In genomic region chr3:138686771-138687221, GRCh38 we compare ENCODE assay signal across 1 cellular context.
TF ChIP-seq lines count a peak whose summit lies in the region.

No MANE protein-coding gene starts in this region.

TF ChIP-seq in GM12878, 131 proteins besides CTCF, POLR2A, EP300 and RAD21 (continued from another document):
- TF ChIP-seq, protein P1, sequence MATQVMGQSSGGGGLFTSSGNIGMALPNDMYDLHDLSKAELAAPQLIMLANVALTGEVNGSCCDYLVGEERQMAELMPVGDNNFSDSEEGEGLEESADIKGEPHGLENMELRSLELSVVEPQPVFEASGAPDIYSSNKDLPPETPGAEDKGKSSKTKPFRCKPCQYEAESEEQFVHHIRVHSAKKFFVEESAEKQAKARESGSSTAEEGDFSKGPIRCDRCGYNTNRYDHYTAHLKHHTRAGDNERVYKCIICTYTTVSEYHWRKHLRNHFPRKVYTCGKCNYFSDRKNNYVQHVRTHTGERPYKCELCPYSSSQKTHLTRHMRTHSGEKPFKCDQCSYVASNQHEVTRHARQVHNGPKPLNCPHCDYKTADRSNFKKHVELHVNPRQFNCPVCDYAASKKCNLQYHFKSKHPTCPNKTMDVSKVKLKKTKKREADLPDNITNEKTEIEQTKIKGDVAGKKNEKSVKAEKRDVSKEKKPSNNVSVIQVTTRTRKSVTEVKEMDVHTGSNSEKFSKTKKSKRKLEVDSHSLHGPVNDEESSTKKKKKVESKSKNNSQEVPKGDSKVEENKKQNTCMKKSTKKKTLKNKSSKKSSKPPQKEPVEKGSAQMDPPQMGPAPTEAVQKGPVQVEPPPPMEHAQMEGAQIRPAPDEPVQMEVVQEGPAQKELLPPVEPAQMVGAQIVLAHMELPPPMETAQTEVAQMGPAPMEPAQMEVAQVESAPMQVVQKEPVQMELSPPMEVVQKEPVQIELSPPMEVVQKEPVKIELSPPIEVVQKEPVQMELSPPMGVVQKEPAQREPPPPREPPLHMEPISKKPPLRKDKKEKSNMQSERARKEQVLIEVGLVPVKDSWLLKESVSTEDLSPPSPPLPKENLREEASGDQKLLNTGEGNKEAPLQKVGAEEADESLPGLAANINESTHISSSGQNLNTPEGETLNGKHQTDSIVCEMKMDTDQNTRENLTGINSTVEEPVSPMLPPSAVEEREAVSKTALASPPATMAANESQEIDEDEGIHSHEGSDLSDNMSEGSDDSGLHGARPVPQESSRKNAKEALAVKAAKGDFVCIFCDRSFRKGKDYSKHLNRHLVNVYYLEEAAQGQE (IDR thresholded peaks at IDR 0.05; ENCODE audit: low read depth, low read length), result no peak
- no peak for TF ChIP-seq WRNIP1 (IDR thresholded peaks at IDR 0.05; ENCODE audit: borderline replicate concordance, low read depth, low read length)
- TF ChIP-seq PRDM15 (CRISPR knock-in tag; IDR thresholded peaks at IDR 0.05), result no peak
- no peak for TF ChIP-seq STAT1 (conservative IDR thresholded peaks at IDR 0.05)
- TF ChIP-seq KAT2A (conservative IDR thresholded peaks at IDR 0.05; ENCODE audit: control insufficient read depth, low read depth, low read length), result no peak
- peak; percentile 51 for TF ChIP-seq MTA2 (IDR thresholded peaks at IDR 0.05; ENCODE audit: low read depth)
- no peak for TF ChIP-seq CEBPZ (IDR thresholded peaks at IDR 0.05; ENCODE audit: low read depth, low read length)
- no peak for TF ChIP-seq STAT3 (IDR thresholded peaks at IDR 0.05; ENCODE audit: low read depth, low read length)
- TF ChIP-seq, protein P2, sequence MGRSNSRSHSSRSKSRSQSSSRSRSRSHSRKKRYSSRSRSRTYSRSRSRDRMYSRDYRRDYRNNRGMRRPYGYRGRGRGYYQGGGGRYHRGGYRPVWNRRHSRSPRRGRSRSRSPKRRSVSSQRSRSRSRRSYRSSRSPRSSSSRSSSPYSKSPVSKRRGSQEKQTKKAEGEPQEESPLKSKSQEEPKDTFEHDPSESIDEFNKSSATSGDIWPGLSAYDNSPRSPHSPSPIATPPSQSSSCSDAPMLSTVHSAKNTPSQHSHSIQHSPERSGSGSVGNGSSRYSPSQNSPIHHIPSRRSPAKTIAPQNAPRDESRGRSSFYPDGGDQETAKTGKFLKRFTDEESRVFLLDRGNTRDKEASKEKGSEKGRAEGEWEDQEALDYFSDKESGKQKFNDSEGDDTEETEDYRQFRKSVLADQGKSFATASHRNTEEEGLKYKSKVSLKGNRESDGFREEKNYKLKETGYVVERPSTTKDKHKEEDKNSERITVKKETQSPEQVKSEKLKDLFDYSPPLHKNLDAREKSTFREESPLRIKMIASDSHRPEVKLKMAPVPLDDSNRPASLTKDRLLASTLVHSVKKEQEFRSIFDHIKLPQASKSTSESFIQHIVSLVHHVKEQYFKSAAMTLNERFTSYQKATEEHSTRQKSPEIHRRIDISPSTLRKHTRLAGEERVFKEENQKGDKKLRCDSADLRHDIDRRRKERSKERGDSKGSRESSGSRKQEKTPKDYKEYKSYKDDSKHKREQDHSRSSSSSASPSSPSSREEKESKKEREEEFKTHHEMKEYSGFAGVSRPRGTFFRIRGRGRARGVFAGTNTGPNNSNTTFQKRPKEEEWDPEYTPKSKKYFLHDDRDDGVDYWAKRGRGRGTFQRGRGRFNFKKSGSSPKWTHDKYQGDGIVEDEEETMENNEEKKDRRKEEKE (IDR thresholded peaks at IDR 0.05), result no peak
- no peak for TF ChIP-seq RAD51 (IDR thresholded peaks at IDR 0.05)
- no peak for TF ChIP-seq ZSCAN29 (IDR thresholded peaks at IDR 0.05)
- TF ChIP-seq ESRRA (IDR thresholded peaks at IDR 0.05; ENCODE audit: low read length), result no peak
- TF ChIP-seq ATF2 (IDR thresholded peaks at IDR 0.05; ENCODE audit: low read length), result peak; percentile 33; the same call in 1 of the 2 replicates
- no peak for TF ChIP-seq ZNF384 (IDR thresholded peaks at IDR 0.05; ENCODE audit: borderline replicate concordance, low read depth, low read length)
- no peak for TF ChIP-seq NRF1 (conservative IDR thresholded peaks at IDR 0.05; ENCODE audit: low read depth, low read length)
- peak; percentile 50; the same call in 1 of the 2 replicates for TF ChIP-seq CBFB (IDR thresholded peaks at IDR 0.05; ENCODE audit: low read depth)
- TF ChIP-seq, protein P3, sequence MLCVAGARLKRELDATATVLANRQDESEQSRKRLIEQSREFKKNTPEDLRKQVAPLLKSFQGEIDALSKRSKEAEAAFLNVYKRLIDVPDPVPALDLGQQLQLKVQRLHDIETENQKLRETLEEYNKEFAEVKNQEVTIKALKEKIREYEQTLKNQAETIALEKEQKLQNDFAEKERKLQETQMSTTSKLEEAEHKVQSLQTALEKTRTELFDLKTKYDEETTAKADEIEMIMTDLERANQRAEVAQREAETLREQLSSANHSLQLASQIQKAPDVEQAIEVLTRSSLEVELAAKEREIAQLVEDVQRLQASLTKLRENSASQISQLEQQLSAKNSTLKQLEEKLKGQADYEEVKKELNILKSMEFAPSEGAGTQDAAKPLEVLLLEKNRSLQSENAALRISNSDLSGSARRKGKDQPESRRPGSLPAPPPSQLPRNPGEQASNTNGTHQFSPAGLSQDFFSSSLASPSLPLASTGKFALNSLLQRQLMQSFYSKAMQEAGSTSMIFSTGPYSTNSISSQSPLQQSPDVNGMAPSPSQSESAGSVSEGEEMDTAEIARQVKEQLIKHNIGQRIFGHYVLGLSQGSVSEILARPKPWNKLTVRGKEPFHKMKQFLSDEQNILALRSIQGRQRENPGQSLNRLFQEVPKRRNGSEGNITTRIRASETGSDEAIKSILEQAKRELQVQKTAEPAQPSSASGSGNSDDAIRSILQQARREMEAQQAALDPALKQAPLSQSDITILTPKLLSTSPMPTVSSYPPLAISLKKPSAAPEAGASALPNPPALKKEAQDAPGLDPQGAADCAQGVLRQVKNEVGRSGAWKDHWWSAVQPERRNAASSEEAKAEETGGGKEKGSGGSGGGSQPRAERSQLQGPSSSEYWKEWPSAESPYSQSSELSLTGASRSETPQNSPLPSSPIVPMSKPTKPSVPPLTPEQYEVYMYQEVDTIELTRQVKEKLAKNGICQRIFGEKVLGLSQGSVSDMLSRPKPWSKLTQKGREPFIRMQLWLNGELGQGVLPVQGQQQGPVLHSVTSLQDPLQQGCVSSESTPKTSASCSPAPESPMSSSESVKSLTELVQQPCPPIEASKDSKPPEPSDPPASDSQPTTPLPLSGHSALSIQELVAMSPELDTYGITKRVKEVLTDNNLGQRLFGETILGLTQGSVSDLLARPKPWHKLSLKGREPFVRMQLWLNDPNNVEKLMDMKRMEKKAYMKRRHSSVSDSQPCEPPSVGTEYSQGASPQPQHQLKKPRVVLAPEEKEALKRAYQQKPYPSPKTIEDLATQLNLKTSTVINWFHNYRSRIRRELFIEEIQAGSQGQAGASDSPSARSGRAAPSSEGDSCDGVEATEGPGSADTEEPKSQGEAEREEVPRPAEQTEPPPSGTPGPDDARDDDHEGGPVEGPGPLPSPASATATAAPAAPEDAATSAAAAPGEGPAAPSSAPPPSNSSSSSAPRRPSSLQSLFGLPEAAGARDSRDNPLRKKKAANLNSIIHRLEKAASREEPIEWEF (IDR thresholded peaks at IDR 0.05; ENCODE audit: insufficient replicate concordance, low read depth, low read length), result no peak
- TF ChIP-seq FOXM1 (IDR thresholded peaks at IDR 0.05; ENCODE audit: low read depth, low read length), result 0 out of 2 replicates have a peak, but pooled peaks have one; percentile 29
- no peak for TF ChIP-seq SMAD5 (IDR thresholded peaks at IDR 0.05; ENCODE audit: low read depth)
- no peak for TF ChIP-seq MXI1 (IDR thresholded peaks at IDR 0.05; ENCODE audit: low read depth, low read length)
